26 cellular contexts compared by ENCODE assay signal in genomic region chr9:135279385-135279784, GRCh38.
"Had no signal": no experiment of that assay in that cellular context is flagged by ENCODE, and none has a peak within 500 bp of the region (broad histone marks: within the 10 kb centered on the region; RNA-seq: fewer than 3 reads in every experiment).

No MANE protein-coding gene starts in this region.

- H3K9ac ChIP-seq: parathyroid adenoma had no signal

- H3K4me3 Mint-ChIP-seq: naive thymus-derived CD4-positive, alpha-beta T cell; natural killer cell; nephron; stimulated activated effector memory CD8-positive, alpha-beta T cell treated with anti-CD3 and anti-CD28 coated beads, Interleukin-12 subunit alpha, Interleukin-12 subunit beta, amount 100 ng/mL, for 72 hours; stimulated activated naive B cell treated with anti-CD40 and anti-IgM and Interleukin-4, amounts not matched to agents 10 μg/mL and 1 μg/mL and 100 μg/mL, for 72 hours; stimulated activated naive CD8-positive, alpha-beta T cell treated with anti-CD3 and anti-CD28 coated beads, Interleukin-15, Interleukin-2, amounts not matched to agents 100 ng/mL and 50 ng/mL, for 24 hours had no signal

- H3K27me3 ChIP-seq: ovary, right lobe of liver, thyroid gland, upper lobe of left lung had no signal

- FAIRE-seq: small intestine, urothelium cell line had no signal

- H3K4me1 Mint-ChIP-seq: natural killer cell; stimulated activated effector memory CD8-positive, alpha-beta T cell treated with anti-CD3 and anti-CD28 coated beads, Interleukin-12 subunit alpha, Interleukin-12 subunit beta, amount 100 ng/mL, for 72 hours; stimulated activated naive B cell treated with anti-CD40 and anti-IgM and Interleukin-4, amounts not matched to agents 10 μg/mL and 1 μg/mL and 100 μg/mL, for 72 hours had no signal

- H3K4me1 ChIP-seq: psoas muscle had no signal

- H3K9me3 Mint-ChIP-seq: natural killer cell; nephron; stimulated activated effector memory CD8-positive, alpha-beta T cell treated with anti-CD3 and anti-CD28 coated beads, Interleukin-12 subunit alpha, Interleukin-12 subunit beta, amount 100 ng/mL, for 72 hours; stimulated activated naive B cell treated with anti-CD40 and anti-IgM and Interleukin-4, amounts not matched to agents 10 μg/mL and 1 μg/mL and 100 μg/mL, for 72 hours; stimulated activated naive CD8-positive, alpha-beta T cell treated with anti-CD3 and anti-CD28 coated beads, Interleukin-15, Interleukin-2, amounts not matched to agents 100 ng/mL and 50 ng/mL, for 24 hours had no signal

- H3K27ac Mint-ChIP-seq: natural killer cell; nephron; progenitor cell of endocrine pancreas; stimulated activated effector memory CD8-positive, alpha-beta T cell treated with anti-CD3 and anti-CD28 coated beads, Interleukin-12 subunit alpha, Interleukin-12 subunit beta, amount 100 ng/mL, for 72 hours; stimulated activated naive B cell treated with anti-CD40 and anti-IgM and Interleukin-4, amounts not matched to agents 10 μg/mL and 1 μg/mL and 100 μg/mL, for 72 hours; stimulated activated naive CD8-positive, alpha-beta T cell treated with anti-CD3 and anti-CD28 coated beads, Interleukin-15, Interleukin-2, amounts not matched to agents 100 ng/mL and 50 ng/mL, for 24 hours had no signal

- H3K36me3 Mint-ChIP-seq: naive thymus-derived CD4-positive, alpha-beta T cell; natural killer cell; stimulated activated effector memory CD8-positive, alpha-beta T cell treated with anti-CD3 and anti-CD28 coated beads, Interleukin-12 subunit alpha, Interleukin-12 subunit beta, amount 100 ng/mL, for 72 hours; stimulated activated naive B cell treated with anti-CD40 and anti-IgM and Interleukin-4, amounts not matched to agents 10 μg/mL and 1 μg/mL and 100 μg/mL, for 72 hours had no signal

- H3K9me3 ChIP-seq: ovary, psoas muscle, right lobe of liver, sigmoid colon, stomach, thoracic aorta, thyroid gland, tibial nerve, upper lobe of left lung had no signal

- H3K36me3 ChIP-seq: ovary, right lobe of liver, sigmoid colon, stomach, thoracic aorta, thyroid gland, tibial nerve, upper lobe of left lung had no signal

- H3K27me3 Mint-ChIP-seq: stimulated activated naive CD8-positive, alpha-beta T cell treated with anti-CD3 and anti-CD28 coated beads, Interleukin-15, Interleukin-2, amounts not matched to agents 100 ng/mL and 50 ng/mL, for 24 hours had no signal

- DNase-seq: naive thymus-derived CD4-positive, alpha-beta T cell; natural killer cell; occipital lobe; ovary; psoas muscle; right lobe of liver; sigmoid colon; small intestine; stimulated activated CD4-positive, alpha-beta T cell treated with anti-CD3 and anti-CD28 coated beads, Interleukin-15, amount 100 ng/mL, for 24 hours; stimulated activated CD4-positive, alpha-beta T cell treated with anti-CD3 and anti-CD28 coated beads, Interleukin-2, amount 100 ng/mL, for 24 hours; stimulated activated CD4-positive, alpha-beta T cell treated with anti-CD3 and anti-CD28 coated beads, Interleukin-2, amount 100 ng/mL, for 48 hours; stimulated activated CD4-positive, alpha-beta T cell treated with anti-CD3 and anti-CD28 coated beads, Interleukin-4, amount 100 ng/mL, for 24 hours; stimulated activated naive B cell treated with anti-CD40 and anti-IgM and Interleukin-4, amounts not matched to agents 10 μg/mL and 1 μg/mL and 100 μg/mL, for 72 hours; stimulated activated naive CD4-positive, alpha-beta T cell treated with Interleukin-2 at 50 U/mL for 16 hours; stomach; trophoblast cell; upper lobe of left lung had no signal

- H3K79me2 ChIP-seq: parathyroid adenoma had no signal

- H3K27ac ChIP-seq: ovary, parathyroid adenoma, psoas muscle, right lobe of liver, sigmoid colon, stomach, thoracic aorta, thyroid gland, tibial nerve, upper lobe of left lung had no signal

- H3K4me3 ChIP-seq: ovary, psoas muscle, right lobe of liver, sigmoid colon, stomach, thoracic aorta, thyroid gland, tibial nerve, upper lobe of left lung had no signal

- H2AFZ ChIP-seq: parathyroid adenoma had no signal
